In the genomic region with DNA sequence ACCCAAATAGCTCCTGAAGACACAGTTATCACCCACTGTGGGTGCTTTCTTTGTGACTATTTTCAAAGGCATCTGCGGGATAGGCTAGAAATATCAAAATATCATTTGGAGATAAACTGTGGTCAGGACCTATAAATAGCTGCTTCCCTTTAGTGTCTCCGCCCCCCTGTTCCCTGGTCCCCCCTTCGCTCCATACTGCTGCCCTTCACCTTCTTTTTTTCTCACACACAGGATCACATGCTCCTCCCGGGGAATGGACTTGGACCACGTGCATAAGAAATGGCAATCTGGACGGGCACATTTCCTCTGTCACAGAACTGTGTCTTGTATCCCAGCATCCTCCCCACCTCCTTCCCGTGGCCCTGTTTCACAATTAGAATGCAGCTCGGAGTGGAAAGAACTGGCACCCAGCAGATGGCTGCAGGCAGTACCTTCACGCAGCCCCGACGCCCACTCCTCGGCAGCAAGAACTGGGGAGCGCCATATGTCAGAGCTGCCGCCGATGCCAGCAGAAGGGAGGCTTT, we compare ENCODE assay signal across 9 cellular contexts.
DNase-seq lines count a peak whose midpoint lies in the region; ATAC-seq and TF ChIP-seq lines count a peak whose summit lies in the region.
"Had no signal": no experiment of that assay in that cellular context is flagged by ENCODE, and none has a peak within 500 bp of the region (broad histone marks: within the 10 kb centered on the region; RNA-seq: fewer than 3 reads in every experiment).

No MANE protein-coding gene starts in this region.

- no peaks in the 10 kb centered on the region for H3K36me3 ChIP-seq in BE2C

- DNase-seq in EL = peak; percentile 70
- peak; percentile 70 for DNase-seq in NCI-H446 treated with DMSO at 0.1 percent for 48 hours (lab: John Stamatoyannopoulos, UW)
- peak; percentile 31 to 87 (median 76) for DNase-seq in dorsolateral prefrontal cortex
- no peak for DNase-seq in retinal pigment epithelial cell (ENCODE audit: low read depth)
- no peak for DNase-seq in BE2C
- no peak for DNase-seq in SHP77 (lab: John Stamatoyannopoulos, UW)
- DNase-seq: GOT3 had no signal

- H3K4me3 ChIP-seq in dorsolateral prefrontal cortex (peak overlapping the region in 55 of 59 donors; percentile 2 to 65 (median 42)), retinal pigment epithelial cell (ENCODE audit: low read length) (peak overlapping the region; percentile 36), BE2C (ENCODE audit: low read depth, low read length) (no peak overlapping the region)

- H3K9me3 ChIP-seq in BE2C = no peaks in the 10 kb centered on the region

- ATAC-seq in GM21390 (IDR thresholded peaks at IDR 0.05; ENCODE audit: unreplicated experiment) = no peak
- no peak for ATAC-seq in GM21360 (IDR thresholded peaks at IDR 0.05; ENCODE audit: unreplicated experiment)

- H3K27ac ChIP-seq in dorsolateral prefrontal cortex = peak overlapping the region in 50 of 59 donors; percentile 4 to 90 (median 64)

- no peak for TF ChIP-seq CTCF in dorsolateral prefrontal cortex (IDR thresholded peaks at IDR 0.05 in 54 of 56, conservative IDR thresholded peaks at IDR 0.05 in 2 of 56; ENCODE audit: low read depth in 1 of 56, partially characterized antibody in 56 of 56)
- TF ChIP-seq CTCF in retinal pigment epithelial cell (conservative IDR thresholded peaks at IDR 0.05; ENCODE audit: low read depth, low read length) = no peak
- no peak for TF ChIP-seq CTCF in BE2C (IDR thresholded peaks at IDR 0.05; ENCODE audit: low read depth, low read length)

- no peaks in the 10 kb centered on the region for H3K4me1 ChIP-seq in BE2C

- H3K27me3 ChIP-seq in dorsolateral prefrontal cortex (no peaks in the 10 kb centered on the region), BE2C (no peaks in the 10 kb centered on the region)

- intact Hi-C loops in dorsolateral prefrontal cortex (cut with DNase I) = loop anchor here (2.0 to 10.0 kb wide), 5 partner anchors 64 to 624 kb away; a partner anchor contains a TSS

Comparison
In these comparisons a context has a peak if more than half of its experiments do, and no peak if none do; other contexts are left out.
1. DNase-seq: peak in EL (single experiment), NCI-H446 treated with DMSO at 0.1 percent for 48 hours (single experiment) and dorsolateral prefrontal cortex (10 of 10); none in retinal pigment epithelial cell (single experiment), BE2C (single experiment) and SHP77 (0 of 2).